Comparison of ENCODE assay signal across 12 cellular contexts in the genomic region with DNA sequence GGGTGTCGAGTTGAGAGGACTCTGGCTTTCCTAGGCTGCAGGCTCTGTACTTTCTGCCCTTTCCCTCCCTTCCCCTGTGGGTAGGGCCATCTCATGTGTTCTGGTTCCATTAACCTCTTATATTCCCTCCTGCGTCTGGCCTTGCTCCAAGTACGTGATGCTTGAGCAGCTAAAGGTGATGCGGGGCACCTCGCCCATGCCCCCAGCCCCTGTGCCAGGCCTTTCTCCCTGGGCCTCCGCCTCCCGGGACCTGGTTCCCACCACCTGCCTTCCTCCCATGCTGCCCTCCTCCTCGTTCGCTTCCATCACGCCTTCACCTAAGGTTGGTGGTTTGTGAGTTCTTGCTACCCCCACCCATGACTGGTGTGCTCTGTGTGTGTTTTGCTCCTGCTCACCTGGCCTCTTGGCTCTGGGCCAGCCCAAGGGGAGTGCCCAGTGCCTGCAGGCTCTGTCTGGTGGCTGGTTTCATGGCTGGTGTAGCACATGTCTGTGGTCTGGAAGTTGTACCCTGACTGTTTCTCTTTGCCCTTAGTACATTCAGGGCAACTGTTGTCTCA. TPM values are rescaled to one million over a fixed set of nuclear protein-coding genes. Genes with fewer than 3 reads are reported as not detected.
DNase-seq lines count a peak whose midpoint lies in the region; ATAC-seq and TF ChIP-seq lines count a peak whose summit lies in the region.
"Had no signal": no experiment of that assay in that cellular context is flagged by ENCODE, and none has a peak within 500 bp of the region (broad histone marks: within the 10 kb centered on the region; RNA-seq: fewer than 3 reads in every experiment).

No MANE protein-coding gene starts in this region.

- no peaks in the 10 kb centered on the region for H3K27me3 ChIP-seq in BLaER1
- H3K27me3 ChIP-seq: testis had no signal

- H3K27ac ChIP-seq in BLaER1, result no peak overlapping the region
- H3K27ac ChIP-seq: GM23248, testis had no signal

- peaks cover 17% of the 10 kb centered on the region for H3K4me1 ChIP-seq in BLaER1

- H4K20me1 ChIP-seq in BLaER1, result no peaks in the 10 kb centered on the region

- peaks cover 9% of the 10 kb centered on the region; the same call in 1 of the 2 replicates for H3K36me3 ChIP-seq in BLaER1

- no peak for TF ChIP-seq CTCF in epithelial cell of esophagus (IDR thresholded peaks at IDR 0.05; ENCODE audit: insufficient read depth, low read depth, low read length, missing control alignments)

- no peaks in the 10 kb centered on the region for H3K9me3 ChIP-seq in BLaER1
- H3K9me3 ChIP-seq: testis had no signal

- no peak for ATAC-seq in GM19463 (IDR thresholded peaks at IDR 0.05; ENCODE audit: unreplicated experiment)
- ATAC-seq in HG03442 (IDR thresholded peaks at IDR 0.05; ENCODE audit: unreplicated experiment), result no peak
- ATAC-seq: activated CD8-positive, alpha-beta T cell treated with anti-CD3 and anti-CD28 coated beads, Interleukin-2, amount 10 ng/mL, durations not matched to agents 7 days and 5 days had no signal

- no peak overlapping the region for H3K9ac ChIP-seq in BLaER1
- H3K9ac ChIP-seq: GM23248 had no signal

- DNase-seq in NCI-H1092 treated with DMSO at 0.1 percent for 48 hours (lab: John Stamatoyannopoulos, UW) (peak; percentile 78), NCI-H748 (lab: John Stamatoyannopoulos, UW; ENCODE audit: unreplicated experiment) (peak; percentile 92), epithelial cell of esophagus (ENCODE audit: low read depth) (peak; percentile 81), SK-N-DZ (ENCODE audit: low spot score) (no peak)
- no peak for DNase-seq in central memory CD4-positive, alpha-beta T cell
- DNase-seq: activated CD8-positive, alpha-beta T cell treated with anti-CD3 and anti-CD28 coated beads, Interleukin-2, amount 10 ng/mL, durations not matched to agents 7 days and 5 days; GM23248; T-helper 1 cell; testis had no signal

- H3K4me2 ChIP-seq in BLaER1, result peak overlapping the region; percentile 49

- no peak overlapping the region for H3K4me3 ChIP-seq in BLaER1
- no peak overlapping the region for H3K4me3 ChIP-seq in epithelial cell of esophagus (ENCODE audit: low read length)
- H3K4me3 ChIP-seq: GM23248, testis had no signal

RNA-seq across cellular contexts. Expression of a gene that starts 34.1 kb away (rescaled TPM):
- 15.0 and 25.3 TPM in 2 replicates for polyA plus RNA-seq in SK-N-DZ (2014; cell fraction: cytosol; rRNA removed)
- polyA plus RNA-seq in SK-N-DZ (2014; cell fraction: nucleus; rRNA removed), result 24.2 and 28.0 TPM in 2 replicates

RNA-seq across cellular contexts. Expression of a gene that starts 37.9 kb away (rescaled TPM):
- not detected in 2 replicates for polyA plus RNA-seq in SK-N-DZ (2014; cell fraction: cytosol; rRNA removed)
- not detected in 2 replicates for polyA plus RNA-seq in SK-N-DZ (2014; cell fraction: nucleus; rRNA removed)

Comparison
In these comparisons a context has a peak if more than half of its experiments do, and no peak if none do; other contexts are left out.
1. DNase-seq: peak in NCI-H1092 treated with DMSO at 0.1 percent for 48 hours (single experiment), NCI-H748 (single experiment) and epithelial cell of esophagus (single experiment); none in central memory CD4-positive, alpha-beta T cell (single experiment) and SK-N-DZ (single experiment).